In the genomic region with DNA sequence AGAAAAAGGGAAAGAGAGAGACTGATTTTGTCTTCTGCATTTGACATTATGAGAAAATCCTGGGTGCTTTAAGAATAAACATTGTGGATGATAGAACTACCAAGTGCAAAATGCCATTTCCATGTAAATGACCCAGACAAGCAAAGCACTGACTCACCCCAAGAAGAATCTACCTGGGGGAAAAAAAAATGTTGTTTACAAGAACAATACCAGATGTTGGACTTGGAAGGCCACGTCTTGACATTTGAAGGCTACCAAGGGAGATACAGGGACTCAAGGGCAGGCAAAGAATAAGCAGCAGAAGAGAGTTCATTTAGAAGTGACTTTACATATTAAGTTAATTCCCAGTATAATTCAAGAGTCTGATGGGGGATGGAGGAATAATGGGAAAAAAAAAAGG, we compare ENCODE assay signal across 24 cellular contexts.
"Had no signal": no experiment of that assay in that cellular context is flagged by ENCODE, and none has a peak within 500 bp of the region (broad histone marks: within the 10 kb centered on the region; RNA-seq: fewer than 3 reads in every experiment).

No MANE protein-coding gene starts in this region.

- DNase-seq: dermis blood vessel endothelial cell; dorsolateral prefrontal cortex; effector CD4-positive, alpha-beta T cell; effector memory CD4-positive, alpha-beta T cell; esophagus squamous epithelium; foreskin fibroblast; foreskin melanocyte; gastrocnemius medialis; glutamatergic neuron; head of caudate nucleus; heart right ventricle; hypothalamus; immature natural killer cell; left cardiac atrium; left lung; left ventricle myocardium superior; lower lobe of right lung; mesenchymal stem cell; midbrain; naive thymus-derived CD4-positive, alpha-beta T cell had no signal

- H3K4me1 Mint-ChIP-seq: immature natural killer cell; naive thymus-derived CD4-positive, alpha-beta T cell had no signal

- H3K27ac ChIP-seq: coronary artery, dorsolateral prefrontal cortex, esophagus squamous epithelium, gastrocnemius medialis, heart right ventricle, left lung, lower lobe of right lung had no signal

- H3K27ac Mint-ChIP-seq: immature natural killer cell; naive thymus-derived CD4-positive, alpha-beta T cell had no signal

- H3K4me1 ChIP-seq: esophagus squamous epithelium, gastrocnemius medialis, heart right ventricle, left lung, lower lobe of right lung had no signal

- FAIRE-seq: colon, endothelial cell of umbilical vein, keratinocyte had no signal

- H3K4me3 Mint-ChIP-seq: immature natural killer cell; naive thymus-derived CD4-positive, alpha-beta T cell had no signal

- H3K4me3 ChIP-seq: coronary artery, dorsolateral prefrontal cortex, esophagus squamous epithelium, gastrocnemius medialis, heart right ventricle, left lung, lower lobe of right lung had no signal

- H3K36me3 ChIP-seq: esophagus squamous epithelium, gastrocnemius medialis, heart right ventricle, left lung, lower lobe of right lung had no signal

- ATAC-seq: gastrocnemius medialis; heart right ventricle; left cardiac atrium; left lung; left ventricle myocardium superior; lower lobe of right lung; naive thymus-derived CD4-positive, alpha-beta T cell had no signal

- H3K36me3 Mint-ChIP-seq: immature natural killer cell; naive thymus-derived CD4-positive, alpha-beta T cell had no signal

- H3K9me3 ChIP-seq: esophagus squamous epithelium, gastrocnemius medialis, heart right ventricle, left lung, lower lobe of right lung had no signal

- H3K27me3 ChIP-seq: esophagus squamous epithelium, gastrocnemius medialis, left lung had no signal
